Comparison of ENCODE assay signal across 8 cellular contexts in the genomic region with DNA sequence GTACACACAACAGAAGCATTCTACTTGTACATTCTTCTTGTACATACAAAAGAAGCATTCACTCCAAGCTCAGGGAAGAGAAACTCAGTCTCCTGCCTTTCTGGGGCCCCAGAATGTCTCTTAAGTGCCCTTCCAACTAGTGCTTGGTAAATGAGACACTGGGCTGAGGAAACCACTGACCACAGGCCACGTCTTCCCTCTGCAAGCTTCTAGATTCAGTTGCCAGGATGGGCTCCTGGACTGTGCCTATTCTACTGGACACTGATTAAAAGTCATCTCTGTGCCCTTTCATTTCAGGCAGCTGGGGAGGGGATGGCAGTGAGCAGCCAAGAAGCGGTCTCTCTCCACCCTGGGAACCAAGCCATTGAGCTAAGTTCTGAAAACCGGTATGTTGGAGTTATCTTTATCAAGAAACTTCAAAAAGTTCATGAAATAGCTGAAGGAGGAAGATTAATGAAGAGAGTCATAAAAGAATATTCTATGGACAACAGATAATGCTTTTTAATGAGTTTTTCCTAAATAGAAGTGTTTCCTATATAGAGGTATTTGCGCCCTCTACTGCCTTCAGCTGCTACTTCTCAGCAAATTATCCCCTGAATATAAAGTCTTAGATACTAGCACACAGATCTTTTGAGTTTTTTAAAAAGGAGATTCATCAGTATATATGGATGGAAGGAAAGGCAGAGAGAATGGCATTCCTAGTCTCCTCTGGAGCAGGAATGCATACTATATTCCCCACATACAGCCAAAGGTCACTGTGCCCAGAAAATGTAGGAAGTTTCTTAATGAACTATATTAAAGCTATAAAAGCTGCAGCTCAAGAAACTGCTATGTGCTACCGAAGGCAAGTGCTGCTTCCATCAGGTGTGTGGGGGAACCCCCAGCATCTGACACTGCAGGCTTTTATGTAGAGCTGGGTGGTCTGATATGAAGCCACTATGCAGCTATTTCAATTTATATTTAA. TPM values are rescaled to one million over a fixed set of nuclear protein-coding genes. Genes with fewer than 3 reads are reported as not detected.
DNase-seq lines count a peak whose midpoint lies in the region; ATAC-seq and TF ChIP-seq lines count a peak whose summit lies in the region.

No MANE protein-coding gene starts in this region.

- peak; percentile 85 for TF ChIP-seq CTCF in endodermal cell (conservative IDR thresholded peaks at IDR 0.05)
- TF ChIP-seq CTCF in osteoblast (IDR thresholded peaks at IDR 0.05; ENCODE audit: extremely low read depth, low read depth, low read length), result peak; percentile 75

- H3K4me3 ChIP-seq in endodermal cell (ENCODE audit: low read length) (no peak overlapping the region), osteoblast (ENCODE audit: insufficient read depth, low read length) (no peak overlapping the region)

- CTCF ChIA-PET in activated CD4-positive, alpha-beta T cell treated with anti-CD3 and anti-CD28 coated beads for 36 hours (lab: Charles Lee), result interaction anchor here (0.6 to 1.9 kb wide), 20 partner anchors 9 to 436 kb away, joined by 3 to 8 read pairs (median 4); partner anchors contain the start of genes IFIT1B and LIPA

- H3K9me3 Mint-ChIP-seq in activated CD4-positive, alpha-beta T cell treated with anti-CD3 and anti-CD28 coated beads for 36 hours (ENCODE audit: low read depth), result peaks cover 2% of the 10 kb centered on the region
- H3K9me3 Mint-ChIP-seq in endodermal cell, result peaks cover 10% of the 10 kb centered on the region

- no peaks in the 10 kb centered on the region for H3K36me3 Mint-ChIP-seq in activated CD4-positive, alpha-beta T cell treated with anti-CD3 and anti-CD28 coated beads for 36 hours (ENCODE audit: low read depth)
- H3K36me3 Mint-ChIP-seq in endodermal cell (ENCODE audit: low read depth), result no peaks in the 10 kb centered on the region

- no peaks in the 10 kb centered on the region for H4K20me1 ChIP-seq in osteoblast (ENCODE audit: insufficient read depth, low read length)

- no peaks in the 10 kb centered on the region for H3K27me3 ChIP-seq in endodermal cell (ENCODE audit: control insufficient read depth, insufficient read depth, low read length, poor library complexity, severe bottlenecking)
- no peaks in the 10 kb centered on the region for H3K27me3 ChIP-seq in osteoblast (ENCODE audit: insufficient read depth, low read length)

- H3K27ac Mint-ChIP-seq in activated CD4-positive, alpha-beta T cell treated with anti-CD3 and anti-CD28 coated beads for 36 hours, result no peak overlapping the region
- peak overlapping the region; percentile 44 for H3K27ac Mint-ChIP-seq in endodermal cell

- POLR2A ChIA-PET in activated CD4-positive, alpha-beta T cell treated with anti-CD3 and anti-CD28 coated beads for 36 hours (lab: Charles Lee), result no interaction called here

- WGBS in endodermal cell (ENCODE audit: insufficient coverage in 1 of 2, insufficient read length in 1 of 2), 2 experiments, result 85 to 87% methylated on average over 2 to 4 of the region's 5 CpGs

- peaks cover 4% of the 10 kb centered on the region for H3K27me3 Mint-ChIP-seq in activated CD4-positive, alpha-beta T cell treated with anti-CD3 and anti-CD28 coated beads for 36 hours
- H3K27me3 Mint-ChIP-seq in endodermal cell (ENCODE audit: insufficient read depth), result no peaks in the 10 kb centered on the region

- peak overlapping the region; percentile 60 for H3K4me2 ChIP-seq in osteoblast (ENCODE audit: insufficient read depth, low read length)

- no peaks in the 10 kb centered on the region for H3K79me2 ChIP-seq in osteoblast (ENCODE audit: insufficient read depth, low read length)

- intact Hi-C loops in activated CD4-positive, alpha-beta T cell treated with anti-CD3 and anti-CD28 coated beads for 36 hours (cut with DNase I, micrococcal nuclease), result loop anchor here (1.0 to 2.0 kb wide), 2 partner anchors 75 to 76 kb away; no protein-coding TSS in a partner anchor

- H3K27ac ChIP-seq in endodermal cell (ENCODE audit: low read depth, low read length) (no peak overlapping the region), osteoblast (ENCODE audit: low read depth, low read length) (peak overlapping the region; percentile 70)

- H2AFZ ChIP-seq in osteoblast (ENCODE audit: low read length), result peak overlapping the region; percentile 68

- peak; percentile 15 for DNase-seq in activated CD4-positive, alpha-beta T cell treated with anti-CD3 and anti-CD28 coated beads for 36 hours
- no peak for DNase-seq in activated CD4-positive, alpha-beta T cell treated with anti-CD3 and anti-CD28 coated beads for 48 hours
- DNase-seq in NAMALWA (ENCODE audit: low spot score) (peak; percentile 39), endodermal cell (peak; percentile 48), osteoblast (ENCODE audit: insufficient read length, low spot score, missing footprints) (no peak), GOT3 (lab: John Stamatoyannopoulos, UW) (no peak)

- H3K36me3 ChIP-seq in endodermal cell (ENCODE audit: control insufficient read depth, insufficient read depth, low read length) (no peaks in the 10 kb centered on the region), osteoblast (ENCODE audit: insufficient read depth, low read length) (no peaks in the 10 kb centered on the region)

- H3K4me3 Mint-ChIP-seq in activated CD4-positive, alpha-beta T cell treated with anti-CD3 and anti-CD28 coated beads for 36 hours, result no peak overlapping the region
- H3K4me3 Mint-ChIP-seq in endodermal cell, result no peak overlapping the region

- no peak for ATAC-seq in activated CD4-positive, alpha-beta T cell treated with anti-CD3 and anti-CD28 coated beads for 36 hours
- no peak for ATAC-seq in GM18517 (IDR thresholded peaks at IDR 0.05; ENCODE audit: unreplicated experiment)
- no peak for ATAC-seq in HG02798 (IDR thresholded peaks at IDR 0.05; ENCODE audit: poor library complexity, unreplicated experiment)

- H3K4me1 ChIP-seq in endodermal cell (ENCODE audit: control insufficient read depth, insufficient read depth, low read length), result peaks cover 8% of the 10 kb centered on the region
- H3K4me1 ChIP-seq in osteoblast (ENCODE audit: insufficient read depth, low read length), result peaks cover 30% of the 10 kb centered on the region

- H3K9me3 ChIP-seq in endodermal cell (ENCODE audit: control insufficient read depth, low read length), result no peaks in the 10 kb centered on the region
- H3K9me3 ChIP-seq in osteoblast (ENCODE audit: low read depth, low read length), result no peaks in the 10 kb centered on the region

- H3K9ac ChIP-seq in endodermal cell (ENCODE audit: extremely low read depth, low read length, poor library complexity, severe bottlenecking), result no peak overlapping the region

- peaks cover 16% of the 10 kb centered on the region for H3K4me1 Mint-ChIP-seq in activated CD4-positive, alpha-beta T cell treated with anti-CD3 and anti-CD28 coated beads for 36 hours
- H3K4me1 Mint-ChIP-seq in endodermal cell, result peaks cover 29% of the 10 kb centered on the region

RNA-seq across cellular contexts. Expression of gene IFIT1B, which starts 8.4 kb away (rescaled TPM):
- total RNA-seq in activated CD4-positive, alpha-beta T cell treated with anti-CD3 and anti-CD28 coated beads for 36 hours, result not detected
- total RNA-seq in endodermal cell, result not detected
- not detected for polyA plus RNA-seq in endodermal cell (2013, experiment 1 of 2)
- not detected for polyA plus RNA-seq in endodermal cell (2013, experiment 2 of 2)
- total RNA-seq in osteoblast, result not detected in 2 replicates

RNA-seq across cellular contexts. Expression of gene IFIT1, which starts 23.0 kb away (rescaled TPM):
- 1 to 10 TPM; 5.9 to 6.5 TPM for total RNA-seq in activated CD4-positive, alpha-beta T cell treated with anti-CD3 and anti-CD28 coated beads for 36 hours
- total RNA-seq in endodermal cell, result under 1 TPM in 1 of 2 donors, not detected in 1; 0.59 TPM
- polyA plus RNA-seq in endodermal cell (2013, experiment 1 of 2), result 7.4 TPM
- 7.7 TPM for polyA plus RNA-seq in endodermal cell (2013, experiment 2 of 2)
- total RNA-seq in osteoblast, result 19.7 and 34.4 TPM in 2 replicates

RNA-seq across cellular contexts. Expression of gene IFIT3, which starts 41.6 kb away (rescaled TPM):
- total RNA-seq in activated CD4-positive, alpha-beta T cell treated with anti-CD3 and anti-CD28 coated beads for 36 hours, result 10 to 100 TPM; 19.2 to 21.1 TPM
- total RNA-seq in endodermal cell, result under 1 TPM in 1 of 2 donors, not detected in 1; 0.42 TPM
- 0.61 TPM for polyA plus RNA-seq in endodermal cell (2013, experiment 1 of 2)
- 0.41 TPM for polyA plus RNA-seq in endodermal cell (2013, experiment 2 of 2)
- 33.9 and 43.8 TPM in 2 replicates for total RNA-seq in osteoblast

RNA-seq across cellular contexts. Expression of gene IFIT5, which starts 44.9 kb away (rescaled TPM):
- total RNA-seq in activated CD4-positive, alpha-beta T cell treated with anti-CD3 and anti-CD28 coated beads for 36 hours, result 10 to 100 TPM; 14.4 to 14.9 TPM
- total RNA-seq in endodermal cell (1 to 10 TPM; 1.5 to 2.5 TPM), osteoblast (30.4 and 39.1 TPM in 2 replicates)
- polyA plus RNA-seq in endodermal cell (2013, experiment 1 of 2), result 9.4 TPM
- 8.8 TPM for polyA plus RNA-seq in endodermal cell (2013, experiment 2 of 2)

Comparison
In these comparisons a context has a peak if more than half of its experiments do, and no peak if none do; other contexts are left out.
1. DNase-seq: peak in activated CD4-positive, alpha-beta T cell treated with anti-CD3 and anti-CD28 coated beads for 36 hours (single experiment), NAMALWA (single experiment) and endodermal cell (single experiment); none in activated CD4-positive, alpha-beta T cell treated with anti-CD3 and anti-CD28 coated beads for 48 hours (single experiment), osteoblast (single experiment) and GOT3 (single experiment).
2. RNA of gene IFIT1, which starts 23.0 kb away (total RNA-seq): 19.7 to 34.4 TPM in osteoblast and 5.9 to 6.5 TPM in activated CD4-positive, alpha-beta T cell treated with anti-CD3 and anti-CD28 coated beads for 36 hours; 0.59 TPM in endodermal cell; every median in the first group is over 4 times any median in the second.
3. RNA of gene IFIT3, which starts 41.6 kb away (total RNA-seq): 33.9 to 43.8 TPM in osteoblast and 19.2 to 21.1 TPM in activated CD4-positive, alpha-beta T cell treated with anti-CD3 and anti-CD28 coated beads for 36 hours; 0.42 TPM in endodermal cell; every median in the first group is over 10 times any median in the second.